8 cellular contexts compared by ENCODE assay signal in genomic region chr5:171388816-171389168, GRCh38. TPM values are rescaled to one million over a fixed set of nuclear protein-coding genes. Genes with fewer than 3 reads are reported as not detected.
DNase-seq lines count a peak whose midpoint lies in the region; ATAC-seq and TF ChIP-seq lines count a peak whose summit lies in the region.

No MANE protein-coding gene starts in this region.

- 2 to 6% methylated on average over 14 of the region's 14 CpGs for WGBS in lung, 2 donors
- WGBS in thymus: under 1% methylated on average over 14 of the region's 14 CpGs

- H3K36me3 Mint-ChIP-seq in activated naive CD8-positive, alpha-beta T cell treated with anti-CD3 and anti-CD28 coated beads for 36 hours: peaks cover 64% of the 10 kb centered on the region

- TF ChIP-seq CTCF in left ventricle myocardium inferior (IDR thresholded peaks at IDR 0.05; ENCODE audit: borderline replicate concordance): no peak
- TF ChIP-seq CTCF in lung (IDR thresholded peaks at IDR 0.05; ENCODE audit: control extremely low read depth, extremely low read depth): no peak

- ATAC-seq in Right ventricle myocardium superior (ENCODE audit: poor library complexity) (no peak), lung (ENCODE audit: insufficient read depth, low FRiP score) (no peak), GM18517 (IDR thresholded peaks at IDR 0.05; ENCODE audit: unreplicated experiment) (no peak), HG03196 (IDR thresholded peaks at IDR 0.05; ENCODE audit: unreplicated experiment) (no peak)

- H3K9me3 Mint-ChIP-seq in activated naive CD8-positive, alpha-beta T cell treated with anti-CD3 and anti-CD28 coated beads for 36 hours: peaks cover 7% of the 10 kb centered on the region

- intact Hi-C loops in left ventricle myocardium inferior (cut with micrococcal nuclease): no loop called here
- intact Hi-C loops in Right ventricle myocardium superior (cut with DNase I): no loop called here

- DNase-seq in left ventricle myocardium inferior: no peak
- no peak for DNase-seq in Right ventricle myocardium superior
- peak; percentile 51 for DNase-seq in activated naive CD8-positive, alpha-beta T cell treated with anti-CD3 and anti-CD28 coated beads for 36 hours
- DNase-seq in lung (ENCODE audit: low spot score): no peak
- DNase-seq in NCI-H1417 (lab: John Stamatoyannopoulos, UW): no peak

- H3K4me3 Mint-ChIP-seq in activated naive CD8-positive, alpha-beta T cell treated with anti-CD3 and anti-CD28 coated beads for 36 hours: peak overlapping the region; percentile 99

- H3K27me3 ChIP-seq in left ventricle myocardium inferior (ENCODE audit: low read depth) (no peaks in the 10 kb centered on the region), lung (ENCODE audit: control insufficient read depth, insufficient read depth) (no peaks in the 10 kb centered on the region), thymus (ENCODE audit: control insufficient read depth, insufficient read depth) (no peaks in the 10 kb centered on the region)

- H3K27ac Mint-ChIP-seq in activated naive CD8-positive, alpha-beta T cell treated with anti-CD3 and anti-CD28 coated beads for 36 hours: peak overlapping the region; percentile 100

- H3K36me3 ChIP-seq in left ventricle myocardium inferior (peaks cover 27% of the 10 kb centered on the region), lung (ENCODE audit: control insufficient read depth in 2 of 2, insufficient read depth in 2 of 2, low read length in 2 of 2) (peaks cover 8 to 13% of the 10 kb centered on the region in 2 donors), thymus (ENCODE audit: control insufficient read depth, insufficient read depth) (peaks cover 10% of the 10 kb centered on the region)

- peaks cover 72% of the 10 kb centered on the region for H3K4me1 Mint-ChIP-seq in activated naive CD8-positive, alpha-beta T cell treated with anti-CD3 and anti-CD28 coated beads for 36 hours

- H3K9me3 ChIP-seq in left ventricle myocardium inferior (replicated peaks): no peaks in the 10 kb centered on the region
- peaks cover 0 to 2% of the 10 kb centered on the region in 2 donors for H3K9me3 ChIP-seq in lung (ENCODE audit: control insufficient read depth in 2 of 2, insufficient read depth in 1 of 2, low read length in 1 of 2)
- no peaks in the 10 kb centered on the region for H3K9me3 ChIP-seq in thymus (ENCODE audit: control insufficient read depth)

- peaks cover 52% of the 10 kb centered on the region for H3K4me1 ChIP-seq in left ventricle myocardium inferior
- peaks cover 9 to 17% of the 10 kb centered on the region in 2 donors for H3K4me1 ChIP-seq in lung (ENCODE audit: control insufficient read depth in 2 of 2, insufficient read depth in 2 of 2, low read length in 2 of 2)
- H3K4me1 ChIP-seq in thymus (ENCODE audit: control insufficient read depth, insufficient read depth, low read length): peaks cover 2% of the 10 kb centered on the region

- H3K4me3 ChIP-seq in left ventricle myocardium inferior (peak overlapping the region; percentile 97), lung (peak overlapping the region; percentile 92), thymus (ENCODE audit: low read length) (peak overlapping the region; percentile 66)

- H3K27ac ChIP-seq in left ventricle myocardium inferior (replicated peaks) (peak overlapping the region; percentile 88), lung (ENCODE audit: low read depth in 1 of 2, low read length in 1 of 2) (peak overlapping the region in 1 of 2 donors; percentile 94), thymus (ENCODE audit: low read depth) (no peak overlapping the region)

- peaks cover 25% of the 10 kb centered on the region for H3K27me3 Mint-ChIP-seq in activated naive CD8-positive, alpha-beta T cell treated with anti-CD3 and anti-CD28 coated beads for 36 hours

RNA-seq across cellular contexts. Expression of gene NPM1, which starts 1.1 kb away (rescaled TPM):
- 389 TPM for total RNA-seq in left ventricle myocardium inferior
- 342 TPM for total RNA-seq in Right ventricle myocardium superior
- 1,000 to 10,000 TPM; 4,728 to 4,890 TPM for total RNA-seq in activated naive CD8-positive, alpha-beta T cell treated with anti-CD3 and anti-CD28 coated beads for 36 hours
- total RNA-seq in lung: 1,000 to 10,000 TPM in 1 of 2 donors, 100 to 1,000 TPM in 1; 601 to 1,763 TPM
- 1,000 to 10,000 TPM; 1,147 to 2,411 TPM for polyA plus RNA-seq in lung
- 2,207 TPM for polyA plus RNA-seq in thymus

RNA-seq across cellular contexts. Expression of gene FGF18, which starts 30.7 kb away (rescaled TPM):
- total RNA-seq in left ventricle myocardium inferior: 30.4 TPM
- total RNA-seq in Right ventricle myocardium superior: 5.8 TPM
- under 1 TPM; 0.21 to 0.28 TPM for total RNA-seq in activated naive CD8-positive, alpha-beta T cell treated with anti-CD3 and anti-CD28 coated beads for 36 hours
- total RNA-seq in lung: 1 to 10 TPM; 3.1 to 3.4 TPM
- polyA plus RNA-seq in lung: 1 to 10 TPM; 1.8 to 1.9 TPM
- 0.82 TPM for polyA plus RNA-seq in thymus
